Comparison of ENCODE assay signal across 18 cellular contexts in genomic region chr6:31627690-31628287, GRCh38. TPM values are rescaled to one million over a fixed set of nuclear protein-coding genes. Genes with fewer than 3 reads are reported as not detected.
DNase-seq lines count a peak whose midpoint lies in the region; ATAC-seq, FAIRE-seq and TF ChIP-seq lines count a peak whose summit lies in the region.
"Had no signal": no experiment of that assay in that cellular context is flagged by ENCODE, and none has a peak within 500 bp of the region (broad histone marks: within the 10 kb centered on the region; RNA-seq: fewer than 3 reads in every experiment).

No MANE protein-coding gene starts in this region.

- H2AK5ac ChIP-seq in H1 (ENCODE audit: low read depth, low read length): no peak overlapping the region

- H3K4me3 ChIP-seq in H1 (ENCODE audit: extremely low read depth in 1 of 4, insufficient read depth in 2 of 4, low read depth in 3 of 4, low read length in 4 of 4) (no peak overlapping the region), spleen (no peak overlapping the region)
- H3K4me3 ChIP-seq: BLaER1 had no signal

- H2BK5ac ChIP-seq in H1 (ENCODE audit: low read depth, low read length): no peak overlapping the region

- ATAC-seq in natural killer cell: no peak
- ATAC-seq in natural killer cell treated with Interleukin-12 subunit alpha and Interleukin-12 subunit beta and Interleukin-15 and Interleukin-18, amount 100 ng/mL, for 72 hours: no peak
- ATAC-seq: HCT116 had no signal

- no peak overlapping the region for H3K4me3 Mint-ChIP-seq in natural killer cell
- H3K4me3 Mint-ChIP-seq in natural killer cell treated with Interleukin-12 subunit alpha and Interleukin-12 subunit beta and Interleukin-15 and Interleukin-18, amount 100 ng/mL, for 72 hours: no peak overlapping the region

- 0 out of 3 replicates have a peak, but pooled peaks of 1 of the 2 experiments have one; percentile 21 for TF ChIP-seq POLR2A in H1 (IDR thresholded peaks at IDR 0.05; ENCODE audit: control extremely low read depth in 1 of 2, low read depth in 2 of 2, low read length in 2 of 2)
- TF ChIP-seq POLR2A in spleen (IDR thresholded peaks at IDR 0.05): no peak

- peaks cover 8 to 21% of the 10 kb centered on the region in 2 donors for H3K4me1 Mint-ChIP-seq in natural killer cell
- H3K4me1 Mint-ChIP-seq in natural killer cell treated with Interleukin-12 subunit alpha and Interleukin-12 subunit beta and Interleukin-15 and Interleukin-18, amount 100 ng/mL, for 72 hours (ENCODE audit: low read depth in 2 of 2): peaks cover 19 to 25% of the 10 kb centered on the region in 2 donors

- POLR2A ChIA-PET in H1 (lab: Charles Lee; ENCODE audit: partially characterized antibody): interaction anchor here (0.7 to 34.9 kb wide), 11 partner anchors 10 to 268 kb away, joined by 3 to 883 read pairs (median 4); partner anchors contain the start of genes AIF1, APOM, BAG6 and C6orf47

- H3K9me3 ChIP-seq in H1 (ENCODE audit: insufficient read depth in 2 of 2, low read depth in 1 of 2, low read length in 1 of 2) (no peaks in the 10 kb centered on the region), spleen (no peaks in the 10 kb centered on the region)
- H3K9me3 ChIP-seq: BLaER1 had no signal

- no peaks in the 10 kb centered on the region for H3K27me3 Mint-ChIP-seq in natural killer cell (ENCODE audit: low read depth in 2 of 2)
- H3K27me3 Mint-ChIP-seq in natural killer cell treated with Interleukin-12 subunit alpha and Interleukin-12 subunit beta and Interleukin-15 and Interleukin-18, amount 100 ng/mL, for 72 hours: no peaks in the 10 kb centered on the region
- H3K27me3 Mint-ChIP-seq: IgD-negative memory B cell had no signal

- H4K5ac ChIP-seq in H1 (ENCODE audit: insufficient read length, low read depth, low read length): no peak overlapping the region

- H4K91ac ChIP-seq in H1 (replicated peaks; ENCODE audit: insufficient read length, low read length): no peak overlapping the region

- H4K20me1 ChIP-seq in H1 (replicated peaks in 1 of 2; ENCODE audit: control insufficient read depth in 1 of 2, insufficient read depth in 2 of 2, low read length in 2 of 2): peaks cover 12 to 26% of the 10 kb centered on the region in 2 experiments

- H3K27ac ChIP-seq in H1 (ENCODE audit: low read depth, low read length) (no peak overlapping the region), spleen (no peak overlapping the region)
- H3K27ac ChIP-seq: BLaER1 had no signal

- H3K9ac ChIP-seq in H1 (replicated peaks in 1 of 4; ENCODE audit: extremely low read depth in 1 of 4, low read depth in 3 of 4, low read length in 3 of 4): no peak overlapping the region
- H3K9ac ChIP-seq: BLaER1 had no signal

- no peaks in the 10 kb centered on the region for H3K9me3 Mint-ChIP-seq in natural killer cell
- H3K9me3 Mint-ChIP-seq in natural killer cell treated with Interleukin-12 subunit alpha and Interleukin-12 subunit beta and Interleukin-15 and Interleukin-18, amount 100 ng/mL, for 72 hours: no peaks in the 10 kb centered on the region
- H3K9me3 Mint-ChIP-seq: IgD-negative memory B cell had no signal

- no peak overlapping the region for H2BK120ac ChIP-seq in H1 (replicated peaks; ENCODE audit: low read depth, low read length)

- H3K4ac ChIP-seq in H1 (replicated peaks; ENCODE audit: insufficient read length, low read depth, low read length): no peak overlapping the region

- no peak overlapping the region for H3K23ac ChIP-seq in H1 (ENCODE audit: insufficient read length)

- H3K27ac Mint-ChIP-seq in natural killer cell: peak overlapping the region; percentile 39 to 43
- no peak overlapping the region for H3K27ac Mint-ChIP-seq in natural killer cell treated with Interleukin-12 subunit alpha and Interleukin-12 subunit beta and Interleukin-15 and Interleukin-18, amount 100 ng/mL, for 72 hours

- FAIRE-seq in H1 (lab: Jason Lieb, UNC): no peak
- FAIRE-seq: GM18507, RCC 7860 had no signal

- no peak for TF ChIP-seq CTCF in natural killer cell (IDR thresholded peaks at IDR 0.05)
- no peak for TF ChIP-seq CTCF in H1 (IDR thresholded peaks at IDR 0.05; ENCODE audit: control extremely low read depth in 1 of 3, insufficient read depth in 1 of 3, low read depth in 1 of 3, low read length in 3 of 3)
- no peak for TF ChIP-seq CTCF in spleen (IDR thresholded peaks at IDR 0.05 in 8 of 11, conservative IDR thresholded peaks at IDR 0.05 in 3 of 11)

- H3K27me3 ChIP-seq in H1 (replicated peaks in 1 of 4; ENCODE audit: control insufficient read depth in 3 of 4, extremely low read depth in 1 of 4, insufficient read depth in 3 of 4, low read length in 3 of 4): no peaks in the 10 kb centered on the region
- no peaks in the 10 kb centered on the region for H3K27me3 ChIP-seq in spleen (replicated peaks in 1 of 7)
- H3K27me3 ChIP-seq: BLaER1 had no signal

- H3K4me1 ChIP-seq in H1 (replicated peaks in 1 of 4; ENCODE audit: control insufficient read depth in 3 of 4, insufficient read depth in 4 of 4, low read length in 3 of 4) (no peaks in the 10 kb centered on the region), spleen (peaks cover 2 to 9% (median 3%) of the 10 kb centered on the region in 6 donors)

- no peak overlapping the region for H2BK20ac ChIP-seq in H1 (ENCODE audit: low read length)

- no peak overlapping the region for H2BK12ac ChIP-seq in H1 (ENCODE audit: low read depth, low read length)

- no peak for TF ChIP-seq RAD21 in H1 (IDR thresholded peaks at IDR 0.05 in 1 of 2, conservative IDR thresholded peaks at IDR 0.05 in 1 of 2; ENCODE audit: low read depth in 2 of 2, low read length in 2 of 2)

- DNase-seq in natural killer cell (no peak), H1 (ENCODE audit: low read depth in 1 of 2, low spot score in 2 of 2) (no peak), spleen (no peak), RPMI8226 (no peak)
- DNase-seq in natural killer cell treated with Interleukin-12 subunit alpha and Interleukin-12 subunit beta and Interleukin-15 and Interleukin-18, amount 100 ng/mL, for 72 hours (ENCODE audit: low spot score): no peak
- DNase-seq in activated CD4-positive, alpha-beta T cell treated with anti-CD3 and anti-CD28 coated beads, Interleukin-2, amount 50 U/mL, for 48 hours: no peak
- DNase-seq: DMS 273 treated with DMSO at 0.1 percent for 48 hours, NCI-H1436, NCI-H2029 treated with DMSO at 0.1 percent for 48 hours, NCI-H510A had no signal

- no peak for TF ChIP-seq EP300 in H1 (IDR thresholded peaks at IDR 0.05; ENCODE audit: borderline replicate concordance in 1 of 2, low read depth in 2 of 2, low read length in 2 of 2)

- H3K79me2 ChIP-seq in H1 (ENCODE audit: control insufficient read depth in 1 of 2, insufficient read depth in 2 of 2, low read length in 2 of 2): peaks cover 8 to 28% of the 10 kb centered on the region in 2 experiments

- no peak overlapping the region for H3K4me2 ChIP-seq in H1 (ENCODE audit: insufficient read depth in 1 of 2, low read depth in 2 of 2, low read length in 2 of 2)
- H3K4me2 ChIP-seq: BLaER1 had no signal

- H3K14ac ChIP-seq in H1 (ENCODE audit: insufficient read length): no peak overlapping the region

- H3K18ac ChIP-seq in H1 (ENCODE audit: extremely low read depth, low read length): no peak overlapping the region

- no peak overlapping the region for H2AFZ ChIP-seq in H1 (ENCODE audit: low read length)

- 96% methylated on average over 19 of the region's 19 CpGs; no CpG with 5 or more reads in 1 of the 2 experiments for WGBS in H1 (ENCODE audit: extremely low coverage in 1 of 2, insufficient coverage in 1 of 2, insufficient read length in 1 of 2, insufficient replicate concordance in 2 of 2, low coverage in 1 of 2, low lambda C conversion rate in 2 of 2, missing lambda C conversion rate in 1 of 2), 2 experiments
- WGBS in spleen, 5 donors: 96 to 98% (median 97%) methylated on average over 19 of the region's 19 CpGs

- intact Hi-C loops in natural killer cell (cut with micrococcal nuclease) (no loop called here), spleen (cut with DNase I; ENCODE audit: low total_unique reads) (no loop called here)

- CTCF ChIA-PET in H1 (lab: Charles Lee; ENCODE audit: partially characterized antibody): interaction anchor here (0.8 to 3.2 kb wide), 6 partner anchors 10 to 77 kb away, joined by 3 to 10 read pairs (median 4); partner anchors contain the start of gene LST1

- H3K36me3 ChIP-seq in H1 (ENCODE audit: control insufficient read depth in 2 of 4, insufficient read depth in 4 of 4, low read length in 3 of 4) (peaks cover 82 to 100% (median 95%) of the 10 kb centered on the region in 4 experiments), spleen (peaks cover 7 to 100% (median 96%) of the 10 kb centered on the region in 6 donors)

- peak overlapping the region; percentile 8 for H4K8ac ChIP-seq in H1 (ENCODE audit: extremely low read depth, insufficient read depth, low read length)

- H3K23me2 ChIP-seq in H1 (ENCODE audit: low read depth, low read length): no peaks in the 10 kb centered on the region

- H3K79me1 ChIP-seq in H1 (ENCODE audit: low read depth, low read length): peaks cover 21% of the 10 kb centered on the region; the same call in 1 of the 2 replicates

- H3K56ac ChIP-seq in H1 (replicated peaks; ENCODE audit: insufficient read length, low read depth, low read length): no peak overlapping the region

- H3K36me3 Mint-ChIP-seq in natural killer cell: peaks cover 24% of the 10 kb centered on the region
- peaks cover 36% of the 10 kb centered on the region for H3K36me3 Mint-ChIP-seq in natural killer cell treated with Interleukin-12 subunit alpha and Interleukin-12 subunit beta and Interleukin-15 and Interleukin-18, amount 100 ng/mL, for 72 hours

- no peak overlapping the region for H2BK15ac ChIP-seq in H1 (ENCODE audit: low read length)

RNA-seq across cellular contexts. Expression of gene PRRC2A, which starts 7.3 kb away (rescaled TPM):
- total RNA-seq in natural killer cell: 100 to 1,000 TPM; 264 to 294 (median 294) TPM
- total RNA-seq in natural killer cell treated with Interleukin-12 subunit alpha and Interleukin-12 subunit beta and Interleukin-15 and Interleukin-18, amount 100 ng/mL, for 72 hours: 100 to 1,000 TPM; 224 to 345 TPM
- polyA plus RNA-seq in PFSK-1 (2012; ENCODE audit: insufficient read length, low read depth): 271 TPM
- total RNA-seq in H1 (2021; fragmentation: NEBNext Ultra II Directional; extraction: Animal tissue kit (Norgen Biotek cat#: 25700)): 300 and 303 TPM in 2 replicates
- 118 and 203 TPM in 2 replicates for polyA plus RNA-seq in H1 (2011; rRNA removed)
- 63.1 TPM for polyA plus RNA-seq in H1 (2011; cell fraction: cytosol; rRNA removed)
- 366 TPM for polyA plus RNA-seq in H1 (2011; cell fraction: nucleus; rRNA removed)
- 204 to 302 TPM (median 286 TPM) in 4 replicates for polyA plus RNA-seq in H1 (2012, experiment 1 of 2)
- 195 TPM for polyA plus RNA-seq in H1 (2012, experiment 2 of 2)
- polyA plus RNA-seq in H1 (2013, experiment 1 of 2): 170 TPM
- polyA plus RNA-seq in H1 (2013, experiment 2 of 2): 161 TPM
- 48.9 and 79.4 TPM in 2 replicates for polyA minus RNA-seq in H1 (2011; rRNA and poly(A)+ RNA removed)
- 138 TPM for polyA minus RNA-seq in H1 (2011; cell fraction: cytosol; rRNA and poly(A)+ RNA removed)
- 161 TPM for polyA minus RNA-seq in H1 (2011; cell fraction: nucleus; rRNA and poly(A)+ RNA removed)
- 100 to 1,000 TPM; 119 to 198 (median 176) TPM for total RNA-seq in spleen
- 100 to 1,000 TPM in 2 of 3 donors, 10 to 100 TPM in 1; 84.1 to 151 (median 146) TPM for polyA plus RNA-seq in spleen

RNA-seq across cellular contexts. Expression of gene AIF1, which starts 12.8 kb away (rescaled TPM):
- total RNA-seq in natural killer cell (10 to 100 TPM in 2 of 3 donors, 1 to 10 TPM in 1; 8.7 to 47.0 (median 17.9) TPM), spleen (100 to 1,000 TPM; 258 to 479 (median 310) TPM)
- 10 to 100 TPM in 1 of 2 donors, 1 to 10 TPM in 1; 9.3 to 20.0 TPM for total RNA-seq in natural killer cell treated with Interleukin-12 subunit alpha and Interleukin-12 subunit beta and Interleukin-15 and Interleukin-18, amount 100 ng/mL, for 72 hours
- polyA plus RNA-seq in PFSK-1 (2012; ENCODE audit: insufficient read length, low read depth): not detected
- 7.5 and 9.8 TPM in 2 replicates for total RNA-seq in H1 (2021; fragmentation: NEBNext Ultra II Directional; extraction: Animal tissue kit (Norgen Biotek cat#: 25700))
- polyA plus RNA-seq in H1 (2011; rRNA removed) (3.7 and 6.3 TPM in 2 replicates), spleen (100 to 1,000 TPM; 258 to 416 (median 312) TPM)
- 7.5 TPM for polyA plus RNA-seq in H1 (2011; cell fraction: cytosol; rRNA removed)
- polyA plus RNA-seq in H1 (2011; cell fraction: nucleus; rRNA removed): 1.6 TPM
- polyA plus RNA-seq in H1 (2012, experiment 1 of 2): 10.6 to 14.2 TPM (median 13.4 TPM) in 4 replicates
- polyA plus RNA-seq in H1 (2012, experiment 2 of 2): 37.2 TPM
- polyA plus RNA-seq in H1 (2013, experiment 1 of 2): 23.1 TPM
- 23.9 TPM for polyA plus RNA-seq in H1 (2013, experiment 2 of 2)
- 0.85 and 2.0 TPM in 2 replicates for polyA minus RNA-seq in H1 (2011; rRNA and poly(A)+ RNA removed)
- polyA minus RNA-seq in H1 (2011; cell fraction: cytosol; rRNA and poly(A)+ RNA removed): 2.9 TPM
- 2.1 TPM for polyA minus RNA-seq in H1 (2011; cell fraction: nucleus; rRNA and poly(A)+ RNA removed)
- total RNA-seq: HT-29 had no signal
- polyA plus RNA-seq: AG04450 had no signal

RNA-seq across cellular contexts. Expression of gene BAG6, which starts 24.7 kb away (rescaled TPM):
- total RNA-seq in natural killer cell (100 to 1,000 TPM; 264 to 303 (median 274) TPM), spleen (100 to 1,000 TPM; 211 to 328 (median 260) TPM)
- 100 to 1,000 TPM; 284 to 337 TPM for total RNA-seq in natural killer cell treated with Interleukin-12 subunit alpha and Interleukin-12 subunit beta and Interleukin-15 and Interleukin-18, amount 100 ng/mL, for 72 hours
- 777 TPM for polyA plus RNA-seq in PFSK-1 (2012; ENCODE audit: insufficient read length, low read depth)
- 325 and 354 TPM in 2 replicates for total RNA-seq in H1 (2021; fragmentation: NEBNext Ultra II Directional; extraction: Animal tissue kit (Norgen Biotek cat#: 25700))
- polyA plus RNA-seq in H1 (2011; rRNA removed) (199 and 291 TPM in 2 replicates), spleen (100 to 1,000 TPM; 195 to 311 (median 310) TPM)
- 144 TPM for polyA plus RNA-seq in H1 (2011; cell fraction: cytosol; rRNA removed)
- 514 TPM for polyA plus RNA-seq in H1 (2011; cell fraction: nucleus; rRNA removed)
- 272 to 370 TPM (median 354 TPM) in 4 replicates for polyA plus RNA-seq in H1 (2012, experiment 1 of 2)
- 428 TPM for polyA plus RNA-seq in H1 (2012, experiment 2 of 2)
- 189 TPM for polyA plus RNA-seq in H1 (2013, experiment 1 of 2)
- 169 TPM for polyA plus RNA-seq in H1 (2013, experiment 2 of 2)
- polyA minus RNA-seq in H1 (2011; rRNA and poly(A)+ RNA removed): 137 and 182 TPM in 2 replicates
- polyA minus RNA-seq in H1 (2011; cell fraction: cytosol; rRNA and poly(A)+ RNA removed): 197 TPM
- 153 TPM for polyA minus RNA-seq in H1 (2011; cell fraction: nucleus; rRNA and poly(A)+ RNA removed)

RNA-seq across cellular contexts. Expression of gene APOM, which starts 27.9 kb away (rescaled TPM):
- 1 to 10 TPM; 2.6 to 2.8 (median 2.7) TPM for total RNA-seq in natural killer cell
- 1 to 10 TPM in 1 of 2 donors, under 1 TPM in 1; 0.76 to 1.3 TPM for total RNA-seq in natural killer cell treated with Interleukin-12 subunit alpha and Interleukin-12 subunit beta and Interleukin-15 and Interleukin-18, amount 100 ng/mL, for 72 hours
- polyA plus RNA-seq in PFSK-1 (2012; ENCODE audit: insufficient read length, low read depth): 0.67 TPM
- total RNA-seq in H1 (2021; fragmentation: NEBNext Ultra II Directional; extraction: Animal tissue kit (Norgen Biotek cat#: 25700)): 3.4 and 3.8 TPM in 2 replicates
- 9.2 and 12.0 TPM in 2 replicates for polyA plus RNA-seq in H1 (2011; rRNA removed)
- polyA plus RNA-seq in H1 (2011; cell fraction: cytosol; rRNA removed): 9.2 TPM
- polyA plus RNA-seq in H1 (2011; cell fraction: nucleus; rRNA removed): 9.6 TPM
- polyA plus RNA-seq in H1 (2012, experiment 1 of 2): 3.4 to 6.3 TPM (median 5.9 TPM) in 4 replicates
- 8.1 TPM for polyA plus RNA-seq in H1 (2012, experiment 2 of 2)
- 5.3 TPM for polyA plus RNA-seq in H1 (2013, experiment 1 of 2)
- polyA plus RNA-seq in H1 (2013, experiment 2 of 2): 5.8 TPM
- polyA minus RNA-seq in H1 (2011; rRNA and poly(A)+ RNA removed): 2.5 and 3.5 TPM in 2 replicates
- 1.8 TPM for polyA minus RNA-seq in H1 (2011; cell fraction: cytosol; rRNA and poly(A)+ RNA removed)
- polyA minus RNA-seq in H1 (2011; cell fraction: nucleus; rRNA and poly(A)+ RNA removed): 2.9 TPM
- total RNA-seq in spleen: 1 to 10 TPM in 6 of 7 donors, under 1 TPM in 1; 0.66 to 3.9 (median 2.5) TPM
- polyA plus RNA-seq in spleen: 1 to 10 TPM; 4.7 to 9.7 (median 7.5) TPM

RNA-seq across cellular contexts. Expression of gene C6orf47, which starts 32.8 kb away (rescaled TPM):
- total RNA-seq in natural killer cell (10 to 100 TPM; 25.9 to 29.9 (median 27.4) TPM), spleen (10 to 100 TPM; 24.1 to 37.4 (median 28.6) TPM)
- 10 to 100 TPM; 26.9 to 34.0 TPM for total RNA-seq in natural killer cell treated with Interleukin-12 subunit alpha and Interleukin-12 subunit beta and Interleukin-15 and Interleukin-18, amount 100 ng/mL, for 72 hours
- polyA plus RNA-seq in PFSK-1 (2012; ENCODE audit: insufficient read length, low read depth): 14.8 TPM
- 14.6 and 15.6 TPM in 2 replicates for total RNA-seq in H1 (2021; fragmentation: NEBNext Ultra II Directional; extraction: Animal tissue kit (Norgen Biotek cat#: 25700))
- polyA plus RNA-seq in H1 (2011; rRNA removed) (4.7 and 7.2 TPM in 2 replicates), spleen (10 to 100 TPM; 12.2 to 22.6 (median 13.4) TPM)
- 9.1 TPM for polyA plus RNA-seq in H1 (2011; cell fraction: cytosol; rRNA removed)
- polyA plus RNA-seq in H1 (2011; cell fraction: nucleus; rRNA removed): 7.5 TPM
- polyA plus RNA-seq in H1 (2012, experiment 1 of 2): 11.6 to 14.9 TPM (median 13.3 TPM) in 4 replicates
- polyA plus RNA-seq in H1 (2012, experiment 2 of 2): 6.6 TPM
- polyA plus RNA-seq in H1 (2013, experiment 1 of 2): 8.5 TPM
- polyA plus RNA-seq in H1 (2013, experiment 2 of 2): 8.5 TPM
- 6.3 and 7.1 TPM in 2 replicates for polyA minus RNA-seq in H1 (2011; rRNA and poly(A)+ RNA removed)
- 5.7 TPM for polyA minus RNA-seq in H1 (2011; cell fraction: cytosol; rRNA and poly(A)+ RNA removed)
- 9.6 TPM for polyA minus RNA-seq in H1 (2011; cell fraction: nucleus; rRNA and poly(A)+ RNA removed)

Comparison
In these comparisons a context has a peak if more than half of its experiments do, and no peak if none do; other contexts are left out.
1. H3K27ac Mint-ChIP-seq: peak in natural killer cell (2 of 2); none in natural killer cell treated with Interleukin-12 subunit alpha and Interleukin-12 subunit beta and Interleukin-15 and Interleukin-18, amount 100 ng/mL, for 72 hours (0 of 2).
2. RNA of gene AIF1, which starts 12.8 kb away (total RNA-seq): 258 to 479 TPM in spleen; 9.3 to 20.0 TPM in natural killer cell treated with Interleukin-12 subunit alpha and Interleukin-12 subunit beta and Interleukin-15 and Interleukin-18, amount 100 ng/mL, for 72 hours, 8.7 to 47.0 TPM in natural killer cell and 7.5 to 9.8 TPM in H1; every median in the first group is over 4 times any median in the second.